ENCODE assay signal across 9 cellular contexts in the genomic region with DNA sequence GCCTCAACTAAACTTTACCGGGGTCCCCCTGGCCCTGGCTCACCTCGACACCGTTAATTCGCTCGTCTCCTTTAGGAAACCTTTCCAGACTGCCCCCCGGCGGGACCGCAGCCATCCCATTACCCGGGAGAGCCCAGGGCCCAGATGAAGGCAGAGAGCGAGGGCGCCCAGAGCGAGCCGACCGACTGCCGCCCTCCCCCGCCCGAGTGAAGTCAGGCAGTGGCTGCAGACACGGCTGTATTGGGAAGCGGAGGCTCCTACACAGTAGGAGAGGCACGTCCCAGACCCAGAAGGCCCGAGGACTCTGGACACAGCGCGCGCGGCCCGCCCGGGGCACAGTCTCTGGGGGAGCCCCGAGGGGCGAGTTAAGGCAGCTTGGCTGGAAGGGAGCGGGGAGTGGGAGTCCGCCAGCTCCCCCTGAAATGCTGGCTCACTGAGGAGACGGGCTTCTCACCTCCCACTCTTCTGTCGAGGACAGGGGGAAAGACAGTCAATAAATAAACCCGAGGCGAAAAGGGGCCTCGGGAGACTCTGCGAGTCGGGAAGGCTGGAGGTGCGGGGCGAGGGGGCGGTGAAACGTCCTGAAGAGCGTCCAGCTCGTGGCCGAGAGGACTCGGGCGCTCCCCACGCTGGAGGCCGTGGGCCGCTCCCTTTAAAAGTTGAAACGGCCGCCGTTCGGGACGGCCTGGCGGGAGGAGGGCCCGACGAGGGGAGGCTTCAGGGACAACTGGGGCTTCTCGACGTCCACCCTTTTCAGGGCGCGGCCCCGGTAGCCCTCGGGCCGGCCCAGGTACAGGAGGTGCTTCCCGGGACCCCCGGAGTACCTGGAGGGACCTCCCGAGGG. TPM values are rescaled to one million over a fixed set of nuclear protein-coding genes. Genes with fewer than 3 reads are reported as not detected.
DNase-seq lines count a peak whose midpoint lies in the region; ATAC-seq and TF ChIP-seq lines count a peak whose summit lies in the region.
"Had no signal": no experiment of that assay in that cellular context is flagged by ENCODE, and none has a peak within 500 bp of the region (broad histone marks: within the 10 kb centered on the region; RNA-seq: fewer than 3 reads in every experiment).

No MANE protein-coding gene starts in this region.

- H3K4me1 ChIP-seq in CD8-positive, alpha-beta memory T cell (ENCODE audit: insufficient read depth, low read length): peaks cover 11% of the 10 kb centered on the region
- H3K4me1 ChIP-seq in left ventricle myocardium inferior: peaks cover 22% of the 10 kb centered on the region
- H3K4me1 ChIP-seq in trophoblast cell (ENCODE audit: control insufficient read depth in 1 of 2, insufficient read depth in 2 of 2, low read length in 2 of 2): peaks cover 10 to 17% of the 10 kb centered on the region in 2 experiments

- DNase-seq in CD8-positive, alpha-beta memory T cell: no peak
- no peak for DNase-seq in activated CD8-positive, alpha-beta T cell treated with anti-CD3 and anti-CD28 coated beads, Interleukin-2, amount 10 ng/mL, durations not matched to agents 7 days and 5 days
- DNase-seq in left ventricle myocardium inferior: no peak
- DNase-seq in trophoblast cell: no peak
- no peak for DNase-seq in G401 (ENCODE audit: low spot score)
- no peak for DNase-seq in stimulated activated naive CD4-positive, alpha-beta T cell treated with Interleukin-2 at 50 U/mL for 16 hours (lab: John Stamatoyannopoulos, UW)

- H3K4me2 ChIP-seq in trophoblast cell (ENCODE audit: low read length): peak overlapping the region; percentile 81

- ATAC-seq in activated CD8-positive, alpha-beta T cell treated with anti-CD3 and anti-CD28 coated beads, Interleukin-2, amount 10 ng/mL, durations not matched to agents 7 days and 5 days: no peak
- ATAC-seq in GM19463 (IDR thresholded peaks at IDR 0.05; ENCODE audit: unreplicated experiment): no peak
- no peak for ATAC-seq in GM18909 (IDR thresholded peaks at IDR 0.05; ENCODE audit: poor library complexity, unreplicated experiment)

- peaks cover 2% of the 10 kb centered on the region for H3K79me1 ChIP-seq in trophoblast cell (ENCODE audit: low read length)

- H4K8ac ChIP-seq in trophoblast cell (ENCODE audit: low read depth, low read length): peak overlapping the region; percentile 77

- H3K18ac ChIP-seq in trophoblast cell (ENCODE audit: low read length): no peak overlapping the region

- H3K36me3 Mint-ChIP-seq in CD8-positive, alpha-beta memory T cell: peaks cover 0 to 5% (median 2%) of the 10 kb centered on the region in 3 donors
- H3K36me3 Mint-ChIP-seq in activated CD8-positive, alpha-beta T cell treated with anti-CD3 and anti-CD28 coated beads, Interleukin-2, amount 10 ng/mL, durations not matched to agents 7 days and 5 days (ENCODE audit: low read depth): peaks cover 4% of the 10 kb centered on the region

- peaks cover 9 to 12% (median 11%) of the 10 kb centered on the region in 3 donors for H3K4me1 Mint-ChIP-seq in CD8-positive, alpha-beta memory T cell
- H3K4me1 Mint-ChIP-seq in activated CD8-positive, alpha-beta T cell treated with anti-CD3 and anti-CD28 coated beads, Interleukin-2, amount 10 ng/mL, durations not matched to agents 7 days and 5 days (ENCODE audit: low read depth): peaks cover 29% of the 10 kb centered on the region

- peak overlapping the region; percentile 55 for H3K4me3 ChIP-seq in CD8-positive, alpha-beta memory T cell (ENCODE audit: low read length)
- H3K4me3 ChIP-seq in left ventricle myocardium inferior (peak overlapping the region; percentile 61), trophoblast cell (ENCODE audit: low read depth, low read length) (peak overlapping the region; percentile 12)

- no peak overlapping the region for H2BK12ac ChIP-seq in trophoblast cell (ENCODE audit: low read length)

- H3K27ac ChIP-seq in CD8-positive, alpha-beta memory T cell (ENCODE audit: low read depth, low read length): no peak overlapping the region
- peak overlapping the region; percentile 61 for H3K27ac ChIP-seq in left ventricle myocardium inferior (replicated peaks)
- H3K27ac ChIP-seq in trophoblast cell (ENCODE audit: low read depth, low read length): no peak overlapping the region

- H3K27me3 ChIP-seq in CD8-positive, alpha-beta memory T cell (ENCODE audit: insufficient read depth, low read length, poor library complexity, severe bottlenecking): no peaks in the 10 kb centered on the region
- H3K27me3 ChIP-seq in left ventricle myocardium inferior (ENCODE audit: low read depth): no peaks in the 10 kb centered on the region
- peaks cover 22% of the 10 kb centered on the region for H3K27me3 ChIP-seq in trophoblast cell (ENCODE audit: insufficient read depth, low read length)

- peak overlapping the region; percentile 58 for H3K14ac ChIP-seq in trophoblast cell (ENCODE audit: low read length)

- WGBS in trophoblast cell (ENCODE audit: extremely low coverage, insufficient coverage, insufficient read length): no CpG with 5 or more reads among the region's 68 CpGs

- in situ Hi-C loops in G401 (cut with HindIII; ENCODE audit: low sequenced_read_pairs): no loop called here

- H3K79me2 ChIP-seq in trophoblast cell (ENCODE audit: control insufficient read depth, insufficient read depth, low read length, poor library complexity): no peaks in the 10 kb centered on the region

- TF ChIP-seq CTCF in left ventricle myocardium inferior (IDR thresholded peaks at IDR 0.05; ENCODE audit: borderline replicate concordance): no peak

- H3K9me3 ChIP-seq in CD8-positive, alpha-beta memory T cell (ENCODE audit: low read length): no peaks in the 10 kb centered on the region
- no peaks in the 10 kb centered on the region for H3K9me3 ChIP-seq in left ventricle myocardium inferior (replicated peaks)
- H3K9me3 ChIP-seq in trophoblast cell (ENCODE audit: insufficient read depth, low read depth, low read length): peaks cover 7% of the 10 kb centered on the region

- no peak overlapping the region for H2BK120ac ChIP-seq in trophoblast cell (ENCODE audit: insufficient read depth, low read length, poor library complexity)

- intact Hi-C loops in left ventricle myocardium inferior (cut with micrococcal nuclease): no loop called here

- no peak overlapping the region for H3K4ac ChIP-seq in trophoblast cell (ENCODE audit: low read depth, low read length)

- peak overlapping the region; percentile 76 for H2AFZ ChIP-seq in trophoblast cell (ENCODE audit: insufficient read depth, low read length, poor library complexity)

- peak overlapping the region; percentile 86 for H4K12ac ChIP-seq in trophoblast cell (ENCODE audit: low read depth, low read length)

- no peaks in the 10 kb centered on the region for H3K36me3 ChIP-seq in CD8-positive, alpha-beta memory T cell (ENCODE audit: insufficient read depth, low read length)
- H3K36me3 ChIP-seq in left ventricle myocardium inferior (peaks cover 49% of the 10 kb centered on the region), trophoblast cell (ENCODE audit: control insufficient read depth in 1 of 2, insufficient read depth in 2 of 2, low read length in 2 of 2) (peaks cover 0 to 3% of the 10 kb centered on the region in 2 experiments)

- H4K91ac ChIP-seq in trophoblast cell (ENCODE audit: low read depth, low read length): peak overlapping the region; percentile 48

- CTCF ChIA-PET in CD8-positive, alpha-beta memory T cell (lab: Charles Lee): interaction anchor here (1.0 to 1.5 kb wide), 4 partner anchors 9 to 107 kb away, joined by 3 to 8 read pairs (median 4); partner anchors contain the start of gene TNFAIP8L2
- CTCF ChIA-PET in activated CD8-positive, alpha-beta T cell treated with anti-CD3 and anti-CD28 coated beads, Interleukin-2, amount 10 ng/mL, durations not matched to agents 7 days and 5 days (lab: Charles Lee): interaction anchor here (0.9 to 4.5 kb wide), 6 partner anchors 10 to 107 kb away, joined by 3 to 22 read pairs (median 7); partner anchors contain the start of gene TNFAIP8L2

- H3K4me3 Mint-ChIP-seq in CD8-positive, alpha-beta memory T cell: peak overlapping the region in 5 of 7 donors; percentile 27 to 82 (median 67)
- peak overlapping the region; percentile 69 for H3K4me3 Mint-ChIP-seq in activated CD8-positive, alpha-beta T cell treated with anti-CD3 and anti-CD28 coated beads, Interleukin-2, amount 10 ng/mL, durations not matched to agents 7 days and 5 days

- no peak overlapping the region for H2AK5ac ChIP-seq in trophoblast cell (ENCODE audit: low read length)

- peaks cover 8 to 13% of the 10 kb centered on the region in 2 donors for H3K27me3 Mint-ChIP-seq in CD8-positive, alpha-beta memory T cell
- H3K27me3 Mint-ChIP-seq in activated CD8-positive, alpha-beta T cell treated with anti-CD3 and anti-CD28 coated beads, Interleukin-2, amount 10 ng/mL, durations not matched to agents 7 days and 5 days (ENCODE audit: low read depth): peaks cover 3% of the 10 kb centered on the region

- H3K27ac Mint-ChIP-seq in CD8-positive, alpha-beta memory T cell: no peak overlapping the region
- peak overlapping the region; percentile 68 for H3K27ac Mint-ChIP-seq in activated CD8-positive, alpha-beta T cell treated with anti-CD3 and anti-CD28 coated beads, Interleukin-2, amount 10 ng/mL, durations not matched to agents 7 days and 5 days

- POLR2A ChIA-PET in CD8-positive, alpha-beta memory T cell (lab: Charles Lee): interaction anchor here (0.9 to 1.2 kb wide), 3 partner anchors 25 to 72 kb away, joined by 3 to 7 read pairs (median 3); partner anchors contain the start of genes CDC42SE1, GABPB2, MLLT11 and TNFAIP8L2
- POLR2A ChIA-PET in activated CD8-positive, alpha-beta T cell treated with anti-CD3 and anti-CD28 coated beads, Interleukin-2, amount 10 ng/mL, durations not matched to agents 7 days and 5 days (lab: Charles Lee): interaction anchor here (1.1 to 1.5 kb wide), 2 partner anchors 25 to 123 kb away, joined by 3 to 12 read pairs; partner anchors contain the start of genes PSMD4 and TNFAIP8L2

- H3K9ac ChIP-seq in trophoblast cell (ENCODE audit: low read length): no peak overlapping the region

- H3K9me3 Mint-ChIP-seq in CD8-positive, alpha-beta memory T cell: no peaks in the 10 kb centered on the region
- no peaks in the 10 kb centered on the region for H3K9me3 Mint-ChIP-seq in activated CD8-positive, alpha-beta T cell treated with anti-CD3 and anti-CD28 coated beads, Interleukin-2, amount 10 ng/mL, durations not matched to agents 7 days and 5 days (ENCODE audit: insufficient read depth)

- no peak overlapping the region for H2BK5ac ChIP-seq in trophoblast cell (ENCODE audit: low read depth, low read length, poor library complexity)

- H3K23ac ChIP-seq in trophoblast cell (ENCODE audit: low read length): no peak overlapping the region

RNA-seq across cellular contexts. Expression of gene SEMA6C, which starts 14.4 kb away (rescaled TPM):
- total RNA-seq in CD8-positive, alpha-beta memory T cell: 1 to 10 TPM; 2.9 to 3.1 TPM
- polyA plus RNA-seq in CD8-positive, alpha-beta memory T cell: 1.5 TPM
- 1 to 10 TPM; 1.9 to 2.2 TPM for total RNA-seq in activated CD8-positive, alpha-beta T cell treated with anti-CD3 and anti-CD28 coated beads, Interleukin-2, amount 10 ng/mL, durations not matched to agents 7 days and 5 days
- total RNA-seq in left ventricle myocardium inferior: 77.7 TPM
- polyA plus RNA-seq in trophoblast cell (2013): 3.0 and 3.1 TPM in 2 replicates
- 2.0 TPM in 2 replicates for total RNA-seq in G401 (2014; rRNA removed; shearing (Covaris generic))

RNA-seq across cellular contexts. Expression of gene TNFAIP8L2, which starts 24.4 kb away (rescaled TPM):
- 10 to 100 TPM; 24.6 to 25.5 TPM for total RNA-seq in CD8-positive, alpha-beta memory T cell
- polyA plus RNA-seq in CD8-positive, alpha-beta memory T cell: 22.6 TPM
- total RNA-seq in activated CD8-positive, alpha-beta T cell treated with anti-CD3 and anti-CD28 coated beads, Interleukin-2, amount 10 ng/mL, durations not matched to agents 7 days and 5 days: 10 to 100 TPM; 18.5 to 20.0 TPM
- total RNA-seq in left ventricle myocardium inferior: 0.88 TPM
- polyA plus RNA-seq in trophoblast cell (2013): not detected in 2 replicates
- not detected in 2 replicates for total RNA-seq in G401 (2014; rRNA removed; shearing (Covaris generic))

RNA-seq across cellular contexts. Expression of gene LYSMD1, which starts 33.6 kb away (rescaled TPM):
- 1 to 10 TPM; 4.6 to 5.5 TPM for total RNA-seq in CD8-positive, alpha-beta memory T cell
- polyA plus RNA-seq in CD8-positive, alpha-beta memory T cell: 0.54 TPM
- 1 to 10 TPM; 3.7 to 4.3 TPM for total RNA-seq in activated CD8-positive, alpha-beta T cell treated with anti-CD3 and anti-CD28 coated beads, Interleukin-2, amount 10 ng/mL, durations not matched to agents 7 days and 5 days
- total RNA-seq in left ventricle myocardium inferior: 12.0 TPM
- polyA plus RNA-seq in trophoblast cell (2013): 5.7 and 6.0 TPM in 2 replicates
- total RNA-seq in G401 (2014; rRNA removed; shearing (Covaris generic)): 6.2 and 8.9 TPM in 2 replicates

RNA-seq across cellular contexts. Expression of gene SCNM1, which starts 33.9 kb away (rescaled TPM):
- total RNA-seq in CD8-positive, alpha-beta memory T cell: 10 to 100 TPM; 86.3 to 90.9 TPM
- polyA plus RNA-seq in CD8-positive, alpha-beta memory T cell: 58.4 TPM
- 10 to 100 TPM; 53.0 to 55.9 TPM for total RNA-seq in activated CD8-positive, alpha-beta T cell treated with anti-CD3 and anti-CD28 coated beads, Interleukin-2, amount 10 ng/mL, durations not matched to agents 7 days and 5 days
- 19.4 TPM for total RNA-seq in left ventricle myocardium inferior
- polyA plus RNA-seq in trophoblast cell (2013): 52.5 and 53.6 TPM in 2 replicates
- 44.3 and 57.7 TPM in 2 replicates for total RNA-seq in G401 (2014; rRNA removed; shearing (Covaris generic))

RNA-seq across cellular contexts. Expression of gene TMOD4, which starts 43.7 kb away (rescaled TPM):
- 1 to 10 TPM; 2.4 to 3.7 TPM for total RNA-seq in CD8-positive, alpha-beta memory T cell
- 1.0 TPM for polyA plus RNA-seq in CD8-positive, alpha-beta memory T cell
- total RNA-seq in activated CD8-positive, alpha-beta T cell treated with anti-CD3 and anti-CD28 coated beads, Interleukin-2, amount 10 ng/mL, durations not matched to agents 7 days and 5 days: 1 to 10 TPM; 2.2 to 3.4 TPM
- not detected for total RNA-seq in left ventricle myocardium inferior
- polyA plus RNA-seq in trophoblast cell (2013): not detected in 2 replicates
- not detected in 2 replicates for total RNA-seq in G401 (2014; rRNA removed; shearing (Covaris generic))
- total RNA-seq: liver had no signal
- polyA plus RNA-seq: liver had no signal

Comparison
In these comparisons a context has a peak if more than half of its experiments do, and no peak if none do; other contexts are left out.
1. RNA of gene SEMA6C, which starts 14.4 kb away (total RNA-seq): 77.7 TPM in left ventricle myocardium inferior (single experiment); 2.9 to 3.1 TPM in CD8-positive, alpha-beta memory T cell, 1.9 to 2.2 TPM in activated CD8-positive, alpha-beta T cell treated with anti-CD3 and anti-CD28 coated beads, Interleukin-2, amount 10 ng/mL, durations not matched to agents 7 days and 5 days and 2.0 TPM in G401; every median in the first group is over 10 times any median in the second.
2. RNA of gene TNFAIP8L2, which starts 24.4 kb away (total RNA-seq): 24.6 to 25.5 TPM in CD8-positive, alpha-beta memory T cell and 18.5 to 20.0 TPM in activated CD8-positive, alpha-beta T cell treated with anti-CD3 and anti-CD28 coated beads, Interleukin-2, amount 10 ng/mL, durations not matched to agents 7 days and 5 days; 0.88 TPM in left ventricle myocardium inferior (single experiment) and not detected in G401; every median in the first group is over 10 times any median in the second.
3. Peak in every context shown above with its lines, with median percentiles within 50 percentile points of each other: H3K4me3 ChIP-seq.